Comparison of ENCODE assay signal across 28 cellular contexts in the genomic region with DNA sequence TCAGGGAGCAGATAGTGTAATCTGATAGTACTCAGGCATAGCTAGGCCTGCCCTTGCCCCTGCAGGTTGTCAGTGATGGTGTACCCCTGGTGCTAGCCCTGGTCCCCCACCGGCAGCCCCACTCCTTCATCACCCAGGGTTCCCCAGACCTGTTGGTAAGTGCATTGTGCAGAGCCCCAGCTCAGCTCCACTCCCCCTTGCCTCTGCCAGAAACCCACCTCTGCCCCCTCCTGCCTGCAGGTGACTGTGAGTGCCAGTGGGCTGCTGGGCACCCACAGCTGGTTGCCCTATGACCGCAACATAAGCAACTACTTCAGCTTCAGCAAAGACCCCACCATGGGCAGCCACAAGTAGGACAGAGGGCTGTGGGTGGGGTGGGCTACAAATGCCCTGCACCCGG. TPM values are rescaled to one million over a fixed set of nuclear protein-coding genes. Genes with fewer than 3 reads are reported as not detected.
DNase-seq lines count a peak whose midpoint lies in the region; ATAC-seq and TF ChIP-seq lines count a peak whose summit lies in the region.
"Had no signal": no experiment of that assay in that cellular context is flagged by ENCODE, and none has a peak within 500 bp of the region (broad histone marks: within the 10 kb centered on the region; RNA-seq: fewer than 3 reads in every experiment).

No MANE protein-coding gene starts in this region.

- H3K36me3 Mint-ChIP-seq in activated naive CD4-positive, alpha-beta T cell treated with anti-CD3 and anti-CD28 coated beads, Interleukin-2, amount 50 U/mL, for 72 hours: peaks cover 0 to 7% of the 10 kb centered on the region in 2 donors

- H3K4me1 ChIP-seq in DND-41 (ENCODE audit: insufficient read depth, low read length): no peaks in the 10 kb centered on the region
- no peaks in the 10 kb centered on the region for H3K4me1 ChIP-seq in colonic mucosa
- peaks cover 4 to 31% (median 18%) of the 10 kb centered on the region in 6 donors for H3K4me1 ChIP-seq in spleen

- H2AFZ ChIP-seq in DND-41 (ENCODE audit: low read depth, low read length): no peak overlapping the region

- no peak overlapping the region for H3K4me2 ChIP-seq in DND-41 (ENCODE audit: insufficient read depth, low read length)
- H3K4me2 ChIP-seq: BLaER1 treated with 17β-estradiol and CSF1 and Interleukin-3, amounts not matched to agents 10 nM and 100 nM had no signal

- no peak for TF ChIP-seq POLR2A in spleen (IDR thresholded peaks at IDR 0.05)

- H3K9ac ChIP-seq in DND-41 (ENCODE audit: low read depth, low read length) (no peak overlapping the region), colonic mucosa (ENCODE audit: low read depth in 2 of 2, low read length in 2 of 2) (no peak overlapping the region)

- H3K27ac ChIP-seq in DND-41 (ENCODE audit: low read length) (peak overlapping the region; percentile 44), colonic mucosa (no peak overlapping the region), spleen (no peak overlapping the region)
- H3K27ac ChIP-seq: BLaER1 treated with 17β-estradiol and CSF1 and Interleukin-3, amounts not matched to agents 10 nM and 100 nM; cardiac muscle cell; left ventricle myocardium inferior; right atrium auricular region; SJSA1 had no signal

- no peak for ATAC-seq in activated naive CD4-positive, alpha-beta T cell treated with anti-CD3 and anti-CD28 coated beads, Interleukin-2, amount 50 U/mL, for 72 hours
- ATAC-seq in DND-41 (ENCODE audit: insufficient read depth, low read depth): no peak
- ATAC-seq in GM21381 (IDR thresholded peaks at IDR 0.05; ENCODE audit: unreplicated experiment): no peak
- ATAC-seq in Right ventricle myocardium inferior: no peak
- ATAC-seq: activated naive CD8-positive, alpha-beta T cell treated with anti-CD3 and anti-CD28 coated beads, Interleukin-2, amount 50 U/mL, for 24 hours; HCT116 had no signal

- H3K36me3 ChIP-seq in DND-41 (ENCODE audit: insufficient read depth, low read length) (peaks cover 85% of the 10 kb centered on the region), colonic mucosa (peaks cover 5% of the 10 kb centered on the region), spleen (peaks cover 0 to 89% (median 62%) of the 10 kb centered on the region in 6 donors)
- H3K36me3 ChIP-seq: cardiac muscle cell had no signal

- H3K9me3 ChIP-seq in DND-41 (ENCODE audit: insufficient read depth, low read length, severe bottlenecking) (no peaks in the 10 kb centered on the region), colonic mucosa (no peaks in the 10 kb centered on the region), spleen (no peaks in the 10 kb centered on the region)
- H3K9me3 ChIP-seq: BLaER1 treated with 17β-estradiol and CSF1 and Interleukin-3, amounts not matched to agents 10 nM and 100 nM; left ventricle myocardium inferior; right atrium auricular region; SJSA1 had no signal

- WGBS in spleen, 5 donors: 75 to 97% (median 90%) methylated on average over 2 to 3 of the region's 3 CpGs

- H3K4me3 ChIP-seq in DND-41 (ENCODE audit: low read depth in 1 of 2, low read length in 2 of 2) (no peak overlapping the region), colonic mucosa (no peak overlapping the region), spleen (no peak overlapping the region)
- H3K4me3 ChIP-seq: BLaER1 treated with 17β-estradiol and CSF1 and Interleukin-3, amounts not matched to agents 10 nM and 100 nM; cardiac muscle cell; left ventricle myocardium inferior; right atrium auricular region; SJSA1 had no signal

- no peak for TF ChIP-seq CTCF in DND-41 (IDR thresholded peaks at IDR 0.05; ENCODE audit: borderline replicate concordance, extremely low read depth, low read length, poor library complexity, severe bottlenecking)
- no peak for TF ChIP-seq CTCF in colonic mucosa (IDR thresholded peaks at IDR 0.05)
- no peak for TF ChIP-seq CTCF in spleen (IDR thresholded peaks at IDR 0.05 in 8 of 11, conservative IDR thresholded peaks at IDR 0.05 in 3 of 11)

- no peaks in the 10 kb centered on the region for H3K79me2 ChIP-seq in DND-41 (ENCODE audit: insufficient read depth, low read length)

- peak in 1 of 2 donors; percentile 16 for DNase-seq in activated naive CD4-positive, alpha-beta T cell treated with anti-CD3 and anti-CD28 coated beads, Interleukin-2, amount 50 U/mL, for 72 hours (ENCODE audit: low spot score in 2 of 2)
- DNase-seq in activated naive CD4-positive, alpha-beta T cell treated with Interleukin-2 at 50 U/mL for 16 hours: no peak
- DNase-seq in DND-41 (no peak), colonic mucosa (peak; percentile 16), spleen (peak; percentile 51), NCI-H82 treated with DMSO at 0.1 percent for 48 hours (lab: John Stamatoyannopoulos, UW; ENCODE audit: unreplicated experiment) (no peak), Right ventricle myocardium inferior (ENCODE audit: missing footprints) (no peak)
- DNase-seq: activated CD4-positive, alpha-beta T cell treated with anti-CD3 and anti-CD28 coated beads, Interleukin-2, amount 50 U/mL, for 4 hours; activated CD4-positive, CD25-positive, alpha-beta regulatory T cell; activated naive CD8-positive, alpha-beta T cell treated with anti-CD3 and anti-CD28 coated beads, Interleukin-2, amount 50 U/mL, for 24 hours; DMS79; effector memory CD4-positive, alpha-beta T cell; GDM1; hypothalamus; left ventricle myocardium inferior; mesenchymal stem cell; NCI-H446; NCI-H82; stimulated activated CD4-positive, alpha-beta T cell treated with anti-CD3 and anti-CD28 coated beads, Interleukin-4, amount 100 ng/mL, for 4 hours; T-helper 1 cell; trophoblast cell had no signal

- H3K27me3 ChIP-seq in DND-41 (ENCODE audit: insufficient read depth, low read length, poor library complexity) (no peaks in the 10 kb centered on the region), colonic mucosa (no peaks in the 10 kb centered on the region), spleen (replicated peaks in 1 of 7) (no peaks in the 10 kb centered on the region)
- H3K27me3 ChIP-seq: BLaER1 treated with 17β-estradiol and CSF1 and Interleukin-3, amounts not matched to agents 10 nM and 100 nM; cardiac muscle cell; right atrium auricular region; SJSA1 had no signal

- H3K9me3 Mint-ChIP-seq in activated naive CD4-positive, alpha-beta T cell treated with anti-CD3 and anti-CD28 coated beads, Interleukin-2, amount 50 U/mL, for 72 hours: no peaks in the 10 kb centered on the region
- H3K9me3 Mint-ChIP-seq: activated naive CD8-positive, alpha-beta T cell treated with anti-CD3 and anti-CD28 coated beads, Interleukin-2, amount 50 U/mL, for 24 hours; neural crest cell had no signal

- peak overlapping the region; percentile 40 to 66 for H3K27ac Mint-ChIP-seq in activated naive CD4-positive, alpha-beta T cell treated with anti-CD3 and anti-CD28 coated beads, Interleukin-2, amount 50 U/mL, for 72 hours
- H3K27ac Mint-ChIP-seq: activated naive CD8-positive, alpha-beta T cell treated with anti-CD3 and anti-CD28 coated beads, Interleukin-2, amount 50 U/mL, for 24 hours had no signal

- H4K20me1 ChIP-seq in DND-41 (ENCODE audit: insufficient read depth, low read length): no peaks in the 10 kb centered on the region

- intact Hi-C loops in colonic mucosa (cut with DNase I): no loop called here
- intact Hi-C loops in spleen (cut with DNase I; ENCODE audit: low total_unique reads): no loop called here
- intact Hi-C loops in Right ventricle myocardium inferior (cut with DNase I): loop anchor here (5.0 to 10.0 kb wide), 2 partner anchors 135 to 302 kb away; a partner anchor contains a TSS

RNA-seq across cellular contexts. Expression of a gene that starts 27.5 kb away (rescaled TPM):
- total RNA-seq in activated naive CD4-positive, alpha-beta T cell treated with anti-CD3 and anti-CD28 coated beads, Interleukin-2, amount 50 U/mL, for 72 hours: 100 to 1,000 TPM in 1 of 2 donors, 10 to 100 TPM in 1; 75.7 to 122 TPM
- 100 to 1,000 TPM in 1 of 2 donors, 10 to 100 TPM in 1; 40.9 to 106 TPM for total RNA-seq in colonic mucosa
- total RNA-seq in spleen: 100 to 1,000 TPM; 101 to 271 (median 162) TPM
- polyA plus RNA-seq in spleen: 100 to 1,000 TPM in 2 of 3 donors, 10 to 100 TPM in 1; 44.0 to 126 (median 119) TPM
- total RNA-seq in Right ventricle myocardium inferior: 14.5 TPM

RNA-seq across cellular contexts. Expression of a gene that starts 30.5 kb away (rescaled TPM):
- 10 to 100 TPM; 49.3 to 55.2 TPM for total RNA-seq in activated naive CD4-positive, alpha-beta T cell treated with anti-CD3 and anti-CD28 coated beads, Interleukin-2, amount 50 U/mL, for 72 hours
- total RNA-seq in colonic mucosa: 10 to 100 TPM; 34.1 to 55.7 TPM
- total RNA-seq in spleen: 10 to 100 TPM; 36.5 to 71.4 (median 54.7) TPM
- polyA plus RNA-seq in spleen: 100 to 1,000 TPM in 2 of 3 donors, 10 to 100 TPM in 1; 93.5 to 124 (median 105) TPM
- total RNA-seq in Right ventricle myocardium inferior: 26.3 TPM

Comparison
In these comparisons a context has a peak if more than half of its experiments do, and no peak if none do; other contexts are left out.
1. DNase-seq: peak in colonic mucosa (single experiment) and spleen (single experiment); none in activated naive CD4-positive, alpha-beta T cell treated with Interleukin-2 at 50 U/mL for 16 hours (single experiment), DND-41 (single experiment), NCI-H82 treated with DMSO at 0.1 percent for 48 hours (single experiment) and Right ventricle myocardium inferior (single experiment).